ENCODE assay signal across 1 cellular context in the genomic region with DNA sequence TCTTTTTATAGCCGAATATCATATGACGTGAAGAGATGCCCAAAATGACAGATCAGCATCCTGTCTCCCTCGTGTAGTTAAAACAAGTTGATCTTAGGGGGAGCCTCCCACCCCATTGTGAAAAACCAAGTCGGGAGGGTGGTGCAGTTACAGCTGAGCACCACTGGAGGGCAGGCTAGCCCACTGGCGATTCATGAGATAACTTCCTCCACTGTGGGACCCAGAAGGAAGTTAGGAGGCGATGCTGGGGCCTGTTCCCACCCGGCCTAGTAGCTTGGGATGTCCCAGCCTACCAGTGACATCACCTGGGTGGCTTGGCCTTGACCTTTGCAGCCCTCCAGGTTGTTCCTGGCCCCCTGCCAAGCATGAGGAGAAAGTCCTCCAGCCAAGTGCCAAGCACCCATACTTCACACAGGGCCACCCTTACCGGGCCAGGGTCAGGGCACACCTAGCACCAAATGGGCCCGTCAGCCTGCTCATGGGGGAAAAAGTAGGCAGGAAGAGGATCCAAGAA.
TF ChIP-seq lines count a peak whose summit lies in the region.

No MANE protein-coding gene starts in this region.

TF ChIP-seq in SK-N-SH, 30 proteins besides CTCF, POLR2A, EP300 and RAD21 (continued from another document):
- TF ChIP-seq TAF1 (IDR thresholded peaks at IDR 0.05; ENCODE audit: borderline replicate concordance, low read depth, low read length), result no peak
- no peak for TF ChIP-seq TEAD4 (IDR thresholded peaks at IDR 0.05; ENCODE audit: borderline replicate concordance, insufficient read depth)
- no peak for TF ChIP-seq SIN3A (IDR thresholded peaks at IDR 0.05; ENCODE audit: borderline replicate concordance, low read depth, low read length)
- TF ChIP-seq NFIC (IDR thresholded peaks at IDR 0.05; ENCODE audit: borderline replicate concordance), result peak; percentile 29; the same call in 1 of the 2 replicates
- TF ChIP-seq GATA2 (CRISPR knock-in tag; IDR thresholded peaks at IDR 0.05), result peak; percentile 79
- TF ChIP-seq YY1 (IDR thresholded peaks at IDR 0.05; ENCODE audit: low read depth), result no peak
- TF ChIP-seq CHD2 (IDR thresholded peaks at IDR 0.05; ENCODE audit: low read length, partially characterized antibody), result no peak
- no peak for TF ChIP-seq EZH2phosphoT487 (IDR thresholded peaks at IDR 0.05; ENCODE audit: borderline replicate concordance, low read depth)
- TF ChIP-seq MAX (IDR thresholded peaks at IDR 0.05; ENCODE audit: low read depth), result no peak
- peak; percentile 90 for TF ChIP-seq SMC3 (IDR thresholded peaks at IDR 0.05; ENCODE audit: low read depth, low read length)
